In the genomic region with DNA sequence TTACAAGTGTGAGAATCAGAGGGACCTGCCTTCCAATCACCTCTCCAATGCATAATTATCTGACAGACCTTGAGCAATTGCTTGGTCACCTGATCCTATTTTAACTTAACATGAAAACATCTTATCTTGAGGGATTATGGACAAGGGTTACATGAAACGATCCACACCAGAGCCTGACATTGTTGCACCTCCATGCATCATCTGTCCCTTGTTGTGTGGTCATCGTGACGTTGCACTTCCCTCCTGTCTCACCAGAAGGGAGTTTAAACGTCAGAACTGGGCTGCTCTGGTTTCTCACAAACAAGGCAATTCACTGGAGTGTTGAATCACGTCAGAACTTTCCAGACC, we compare ENCODE assay signal across 23 cellular contexts.
DNase-seq lines count a peak whose midpoint lies in the region; ATAC-seq and TF ChIP-seq lines count a peak whose summit lies in the region.
"Had no signal": no experiment of that assay in that cellular context is flagged by ENCODE, and none has a peak within 500 bp of the region (broad histone marks: within the 10 kb centered on the region; RNA-seq: fewer than 3 reads in every experiment).

No MANE protein-coding gene starts in this region.

- H3K56ac ChIP-seq in IMR-90 (ENCODE audit: extremely low read depth, insufficient read depth, low read length) = no peak overlapping the region

- peaks cover 2% of the 10 kb centered on the region for H3K27me3 Mint-ChIP-seq in neural progenitor cell (ENCODE audit: insufficient read depth, low read depth)

- no peak overlapping the region for H3K23ac ChIP-seq in IMR-90 (ENCODE audit: low read depth, low read length)

- no peaks in the 10 kb centered on the region for H3K36me3 Mint-ChIP-seq in neural progenitor cell
- H3K36me3 Mint-ChIP-seq: CD14-positive monocyte had no signal

- no peak for ATAC-seq in IMR-90 (ENCODE audit: low read depth)
- ATAC-seq in HG02885 (IDR thresholded peaks at IDR 0.05; ENCODE audit: poor library complexity, unreplicated experiment) = no peak
- no peak for ATAC-seq in GM19328 (IDR thresholded peaks at IDR 0.05; ENCODE audit: unreplicated experiment)
- ATAC-seq: A549, GM12878, HCT116 had no signal

- no peak overlapping the region for H4K91ac ChIP-seq in IMR-90 (ENCODE audit: insufficient read depth, low read depth, low read length)

- POLR2A ChIA-PET in IMR-90 (lab: Charles Lee; ENCODE audit: unreplicated experiment) = no interaction called here

- 66% methylated on average over 2 of the region's 5 CpGs; no CpG with 5 or more reads in 1 of the 2 experiments for WGBS in IMR-90 (ENCODE audit: extremely low coverage in 2 of 2, insufficient read length in 1 of 2), 2 experiments

- no peaks in the 10 kb centered on the region for H3F3A ChIP-seq in neural progenitor cell (ENCODE audit: low read depth)

- H3K4ac ChIP-seq in IMR-90 (ENCODE audit: low read depth, low read length) = no peak overlapping the region

- H3K9me3 ChIP-seq in IMR-90 (ENCODE audit: control insufficient read depth, insufficient read depth, low read length) (no peaks in the 10 kb centered on the region), neural progenitor cell (ENCODE audit: low read depth) (no peaks in the 10 kb centered on the region)
- H3K9me3 ChIP-seq: A549; BE2C; BLaER1 treated with 17β-estradiol and CSF1 and Interleukin-3, amounts not matched to agents 10 nM and 100 nM had no signal

- H3K27ac Mint-ChIP-seq in neural progenitor cell = peak overlapping the region; percentile 9
- H3K27ac Mint-ChIP-seq: CD14-positive monocyte; CD4-positive, alpha-beta T cell; CD8-positive, alpha-beta memory T cell; H9 had no signal

- peaks cover 5% of the 10 kb centered on the region for H3K9me1 ChIP-seq in IMR-90 (ENCODE audit: insufficient read depth, low read length)

- H3K27me3 ChIP-seq in IMR-90 (ENCODE audit: control insufficient read depth, insufficient read depth, low read length) (no peaks in the 10 kb centered on the region), neural progenitor cell (no peaks in the 10 kb centered on the region)
- H3K27me3 ChIP-seq: BE2C; BLaER1 treated with 17β-estradiol and CSF1 and Interleukin-3, amounts not matched to agents 10 nM and 100 nM had no signal

- DNase-seq in IMR-90 (no peak), amniotic epithelial cell (ENCODE audit: low read depth) (peak; percentile 81), neural progenitor cell (ENCODE audit: low spot score) (no peak), amygdala (lab: John Stamatoyannopoulos, UW) (no peak)
- DNase-seq: 8988T; ACHN; AML-193; BE2C; CD4-positive, alpha-beta T cell; CD8-positive, alpha-beta memory T cell; DMS 273 treated with DMSO at 0.1 percent for 48 hours; DMS79; EL; GDM1; GM23248; H9 had no signal

- H3K27ac ChIP-seq in IMR-90 (ENCODE audit: insufficient read depth, low read length) = no peak overlapping the region
- H3K27ac ChIP-seq in neural progenitor cell = no peak overlapping the region
- H3K27ac ChIP-seq: A549; BLaER1 treated with 17β-estradiol and CSF1 and Interleukin-3, amounts not matched to agents 10 nM and 100 nM; GM23248 had no signal

- TF ChIP-seq POLR2A in IMR-90 (IDR thresholded peaks at IDR 0.05; ENCODE audit: low read depth, low read length) = no peak

- no peaks in the 10 kb centered on the region for H3K79me2 ChIP-seq in neural progenitor cell (ENCODE audit: low read depth)

- no peaks in the 10 kb centered on the region for H3K36me3 ChIP-seq in IMR-90 (ENCODE audit: control insufficient read depth, insufficient read depth, low read length)
- H3K36me3 ChIP-seq in neural progenitor cell = no peaks in the 10 kb centered on the region
- H3K36me3 ChIP-seq: BE2C; BLaER1 treated with 17β-estradiol and CSF1 and Interleukin-3, amounts not matched to agents 10 nM and 100 nM had no signal

- H2BK5ac ChIP-seq in IMR-90 (ENCODE audit: low read depth, low read length, poor library complexity, severe bottlenecking) = no peak overlapping the region

- no peak overlapping the region for H2AK9ac ChIP-seq in IMR-90 (replicated peaks; ENCODE audit: low read depth, low read length, poor library complexity)

- H2BK20ac ChIP-seq in IMR-90 (ENCODE audit: low read depth, low read length) = no peak overlapping the region; the same call in 1 of the 2 replicates

- H3K4me1 ChIP-seq in IMR-90 (ENCODE audit: control insufficient read depth, insufficient read depth, low read length) (peaks cover 4% of the 10 kb centered on the region; the same call in 1 of the 2 replicates), neural progenitor cell (no peaks in the 10 kb centered on the region)
- H3K4me1 ChIP-seq: A549; BE2C; BLaER1 treated with 17β-estradiol and CSF1 and Interleukin-3, amounts not matched to agents 10 nM and 100 nM had no signal

- H2AK5ac ChIP-seq in IMR-90 (ENCODE audit: low read depth, low read length) = peak overlapping the region; percentile 11; the same call in 1 of the 2 replicates

- no peaks in the 10 kb centered on the region for H4K20me1 ChIP-seq in IMR-90 (ENCODE audit: insufficient read depth, low read length)
- H4K20me1 ChIP-seq in neural progenitor cell (ENCODE audit: low read depth) = no peaks in the 10 kb centered on the region
- H4K20me1 ChIP-seq: BLaER1 treated with 17β-estradiol and CSF1 and Interleukin-3, amounts not matched to agents 10 nM and 100 nM had no signal

- H3K79me1 ChIP-seq in IMR-90 (ENCODE audit: low read depth in 1 of 2, low read length in 2 of 2) = no peaks in the 10 kb centered on the region

- H2AFZ ChIP-seq in IMR-90 (replicated peaks; ENCODE audit: low read length, poor library complexity) (no peak overlapping the region), neural progenitor cell (replicated peaks) (no peak overlapping the region)
- H2AFZ ChIP-seq: GM23248 had no signal

- TF ChIP-seq RAD21 in IMR-90 (IDR thresholded peaks at IDR 0.05; ENCODE audit: low read length) = no peak

- in situ Hi-C loops in IMR-90 (cut with MboI; ENCODE audit: low sequenced_read_pairs) = no loop called here

- H3K4me3 ChIP-seq in IMR-90 (ENCODE audit: insufficient read depth, low read depth, low read length) (no peak overlapping the region), neural progenitor cell (no peak overlapping the region)
- H3K4me3 ChIP-seq: A549; BLaER1 treated with 17β-estradiol and CSF1 and Interleukin-3, amounts not matched to agents 10 nM and 100 nM; GM12878; GM23248 had no signal

- no peak overlapping the region for H3K4me2 ChIP-seq in IMR-90 (ENCODE audit: low read depth, low read length)
- H3K4me2 ChIP-seq in neural progenitor cell = no peak overlapping the region
- H3K4me2 ChIP-seq: A549; BLaER1 treated with 17β-estradiol and CSF1 and Interleukin-3, amounts not matched to agents 10 nM and 100 nM had no signal

- H3K9ac ChIP-seq in IMR-90 (ENCODE audit: low read depth, low read length) = no peak overlapping the region
- no peak overlapping the region for H3K9ac ChIP-seq in neural progenitor cell
- H3K9ac ChIP-seq: BLaER1 treated with 17β-estradiol and CSF1 and Interleukin-3, amounts not matched to agents 10 nM and 100 nM; GM23248 had no signal

- no peak for TF ChIP-seq CTCF in IMR-90 (conservative IDR thresholded peaks at IDR 0.05; ENCODE audit: low read depth, low read length)
- no peak for TF ChIP-seq CTCF in neural progenitor cell (IDR thresholded peaks at IDR 0.05)

- BruUV-seq in IMR-90 (replicated peaks; lab: Mats Ljungman, UMichigan) = no TSS peak

- dilution Hi-C loops in IMR-90 (cut with HindIII; ENCODE audit: low sequenced_read_pairs, unreplicated experiment) = no loop called here

- H3K18ac ChIP-seq in IMR-90 (ENCODE audit: low read depth, low read length) = no peak overlapping the region

- no peak overlapping the region for H3K4me3 Mint-ChIP-seq in neural progenitor cell
- H3K4me3 Mint-ChIP-seq: CD14-positive monocyte; CD4-positive, alpha-beta T cell; CD8-positive, alpha-beta memory T cell; H9 had no signal

- peaks cover 2% of the 10 kb centered on the region for H3K9me3 Mint-ChIP-seq in neural progenitor cell
- H3K9me3 Mint-ChIP-seq: CD4-positive, alpha-beta T cell; H9 had no signal

- CTCF ChIA-PET in IMR-90 (lab: Yijun Ruan, JAX) = no interaction called here

- intact Hi-C loops in IMR-90 (cut with micrococcal nuclease) = no loop called here

- H3K4me1 Mint-ChIP-seq in neural progenitor cell = peaks cover 3% of the 10 kb centered on the region
- H3K4me1 Mint-ChIP-seq: CD14-positive monocyte; CD8-positive, alpha-beta memory T cell had no signal

- H2BK120ac ChIP-seq in IMR-90 (ENCODE audit: low read depth, low read length) = no peak overlapping the region

- H4K5ac ChIP-seq in IMR-90 (ENCODE audit: low read depth, low read length) = no peak overlapping the region

- no peak overlapping the region for H3K14ac ChIP-seq in IMR-90 (replicated peaks; ENCODE audit: low read depth, low read length)

- no peak overlapping the region for H2BK15ac ChIP-seq in IMR-90 (ENCODE audit: low read depth, low read length)

- no peak overlapping the region for H4K8ac ChIP-seq in IMR-90 (ENCODE audit: low read depth in 2 of 2, low read length in 2 of 2)

TF ChIP-seq in IMR-90, 13 proteins besides CTCF, POLR2A, EP300 and RAD21:
- no peak for TF ChIP-seq SMC3 (IDR thresholded peaks at IDR 0.05; ENCODE audit: low read depth, low read length)
- no peak for TF ChIP-seq RFX5 (IDR thresholded peaks at IDR 0.05; ENCODE audit: low read depth, low read length)
